In the genomic region with DNA sequence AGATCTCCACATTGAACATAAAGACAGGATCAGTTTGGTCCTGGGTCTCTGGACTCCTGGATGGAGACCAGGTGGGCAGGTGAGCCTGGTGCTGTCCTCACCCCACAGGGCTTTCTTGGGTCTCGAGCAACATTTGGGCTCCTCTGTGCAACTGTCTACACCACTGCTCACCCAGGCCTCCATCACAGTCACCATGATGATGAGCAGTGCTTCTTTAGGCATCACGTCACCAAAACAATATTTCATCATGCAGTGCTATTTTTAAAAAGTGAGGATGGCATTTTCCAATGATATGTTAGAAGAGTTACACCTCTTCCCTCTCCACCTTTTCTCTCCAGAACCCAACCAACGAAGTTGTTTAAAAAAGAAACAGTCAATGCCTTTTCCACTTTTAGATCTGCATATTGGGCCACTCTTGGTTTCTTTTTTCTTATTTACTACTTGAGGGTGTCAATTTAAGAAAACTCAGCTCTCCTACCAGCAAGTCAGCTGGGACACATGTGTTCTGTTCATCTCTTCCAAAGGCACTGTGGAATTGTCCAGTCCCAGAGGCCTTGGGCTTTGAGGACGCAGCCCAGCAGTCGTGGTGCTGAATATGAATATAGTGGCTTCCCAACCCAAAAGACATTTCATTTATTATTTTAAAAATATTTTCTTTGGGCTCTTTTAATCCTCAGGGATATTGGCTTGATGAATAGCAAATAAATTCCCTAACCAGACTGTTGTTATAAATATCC, we compare ENCODE assay signal across 25 cellular contexts.
DNase-seq lines count a peak whose midpoint lies in the region; ATAC-seq, FAIRE-seq and TF ChIP-seq lines count a peak whose summit lies in the region.
"Had no signal": no experiment of that assay in that cellular context is flagged by ENCODE, and none has a peak within 500 bp of the region (broad histone marks: within the 10 kb centered on the region; RNA-seq: fewer than 3 reads in every experiment).

No MANE protein-coding gene starts in this region.

- H3K4me1 ChIP-seq in Karpas-422 (ENCODE audit: low read length) (peaks cover 64% of the 10 kb centered on the region), astrocyte (ENCODE audit: insufficient read depth, low read length) (peaks cover 20% of the 10 kb centered on the region), left ventricle myocardium inferior (peaks cover 61% of the 10 kb centered on the region), gastrocnemius medialis (peaks cover 57 to 64% of the 10 kb centered on the region in 2 donors)
- H3K4me1 ChIP-seq: SJCRH30 had no signal

- intact Hi-C loops in left ventricle myocardium inferior (cut with micrococcal nuclease) = no loop called here
- intact Hi-C loops in gastrocnemius medialis (cut with DNase I; ENCODE audit: low total_unique reads) = loop anchor here (1.0 to 2.0 kb wide), 2 partner anchors 34 to 296 kb away; no protein-coding TSS in a partner anchor

- H2AFZ ChIP-seq in Karpas-422 (ENCODE audit: low read length) (no peak overlapping the region), astrocyte (ENCODE audit: low read depth, low read length) (no peak overlapping the region)

- H3K79me2 ChIP-seq in Karpas-422 (ENCODE audit: low read length) (no peaks in the 10 kb centered on the region), astrocyte (ENCODE audit: insufficient read depth, low read length) (no peaks in the 10 kb centered on the region)

- H3K4me3 ChIP-seq in Karpas-422 (ENCODE audit: low read length) (no peak overlapping the region), astrocyte (ENCODE audit: insufficient read depth, low read depth, low read length) (no peak overlapping the region), left ventricle myocardium inferior (no peak overlapping the region), gastrocnemius medialis (no peak overlapping the region)
- H3K4me3 ChIP-seq: body of pancreas, SJCRH30 had no signal

- H3K27me3 Mint-ChIP-seq in astrocyte (ENCODE audit: low read depth, unreplicated experiment) = no peaks in the 10 kb centered on the region
- H3K27me3 Mint-ChIP-seq: activated B cell treated with CpG ODN at 0.5 μM for 24 hours had no signal

- in situ Hi-C loops in gastrocnemius medialis (cut with MboI; ENCODE audit: low sequenced_read_pairs in 4 of 4) = no loop called here

- H3K4me2 ChIP-seq in Karpas-422 (ENCODE audit: low read depth, low read length, poor library complexity, severe bottlenecking) = no peak overlapping the region
- H3K4me2 ChIP-seq in astrocyte (ENCODE audit: low read length) = peak overlapping the region; percentile 28

- TF ChIP-seq POLR2A in gastrocnemius medialis (IDR thresholded peaks at IDR 0.05) = peak; percentile 10 to 17

- peaks cover 10% of the 10 kb centered on the region for H3K4me1 Mint-ChIP-seq in astrocyte (ENCODE audit: low read depth, unreplicated experiment)

- ATAC-seq in gastrocnemius medialis (peak; percentile 67 to 71), HG03108 (IDR thresholded peaks at IDR 0.05; ENCODE audit: unreplicated experiment) (no peak)

- H3K36me3 Mint-ChIP-seq in astrocyte (ENCODE audit: low read depth, unreplicated experiment) = peaks cover 2% of the 10 kb centered on the region
- H3K36me3 Mint-ChIP-seq: immature natural killer cell had no signal

- H3K27ac ChIP-seq in Karpas-422 (ENCODE audit: low read length) (peak overlapping the region; percentile 31; the same call in 1 of the 2 replicates), astrocyte (ENCODE audit: low read depth, low read length) (peak overlapping the region; percentile 1), left ventricle myocardium inferior (replicated peaks) (peak overlapping the region; percentile 61), gastrocnemius medialis (peak overlapping the region; percentile 74 to 89 (median 82))
- H3K27ac ChIP-seq: body of pancreas, SJCRH30 had no signal

- H3K9me3 ChIP-seq in Karpas-422 (ENCODE audit: low read length) = no peaks in the 10 kb centered on the region
- H3K9me3 ChIP-seq in astrocyte (ENCODE audit: insufficient read depth, low read depth, low read length) = no peaks in the 10 kb centered on the region
- H3K9me3 ChIP-seq in left ventricle myocardium inferior (replicated peaks) = no peaks in the 10 kb centered on the region
- H3K9me3 ChIP-seq in gastrocnemius medialis = no peaks in the 10 kb centered on the region
- H3K9me3 ChIP-seq: body of pancreas, SJCRH30 had no signal

- H3K9ac ChIP-seq in Karpas-422 (ENCODE audit: low read length) (no peak overlapping the region), astrocyte (ENCODE audit: low read length) (no peak overlapping the region)

- no peak overlapping the region for H3K4me3 Mint-ChIP-seq in astrocyte (ENCODE audit: unreplicated experiment)
- H3K4me3 Mint-ChIP-seq: activated B cell treated with CpG ODN at 0.5 μM for 24 hours; activated naive CD8-positive, alpha-beta T cell treated with anti-CD3 and anti-CD28 coated beads, Interleukin-2, amount 50 U/mL, for 24 hours; immature natural killer cell had no signal

- no peaks in the 10 kb centered on the region for H3K36me3 ChIP-seq in Karpas-422 (ENCODE audit: insufficient read depth, low read length)
- H3K36me3 ChIP-seq in astrocyte (ENCODE audit: insufficient read depth, low read length) = no peaks in the 10 kb centered on the region
- no peaks in the 10 kb centered on the region for H3K36me3 ChIP-seq in left ventricle myocardium inferior
- H3K36me3 ChIP-seq in gastrocnemius medialis = no peaks in the 10 kb centered on the region
- H3K36me3 ChIP-seq: SJCRH30 had no signal

- H4K20me1 ChIP-seq in Karpas-422 (ENCODE audit: insufficient read depth, low read depth, low read length) (no peaks in the 10 kb centered on the region), astrocyte (ENCODE audit: insufficient read depth, low read length) (no peaks in the 10 kb centered on the region)

- no peak overlapping the region for H3K27ac Mint-ChIP-seq in astrocyte (ENCODE audit: unreplicated experiment)
- H3K27ac Mint-ChIP-seq: activated B cell treated with CpG ODN at 0.5 μM for 24 hours had no signal

- H3K9me3 Mint-ChIP-seq in astrocyte (ENCODE audit: unreplicated experiment) = no peaks in the 10 kb centered on the region
- H3K9me3 Mint-ChIP-seq: activated B cell treated with CpG ODN at 0.5 μM for 24 hours; activated naive CD8-positive, alpha-beta T cell treated with anti-CD3 and anti-CD28 coated beads, Interleukin-2, amount 50 U/mL, for 24 hours; immature natural killer cell had no signal

- FAIRE-seq in astrocyte (lab: Jason Lieb, UNC) = no peak
- FAIRE-seq: GM12892 had no signal

- DNase-seq in Karpas-422 (peak; percentile 41), astrocyte (ENCODE audit: low read depth) (no peak), left ventricle myocardium inferior (no peak), gastrocnemius medialis (no peak), NCI-H1417 treated with DMSO at 0.1 percent for 48 hours (lab: John Stamatoyannopoulos, UW) (no peak), NCI-H446 (lab: John Stamatoyannopoulos, UW) (no peak), cortex of kidney (lab: John Stamatoyannopoulos, UW) (no peak)
- DNase-seq: activated B cell treated with CpG ODN at 0.5 μM for 24 hours; activated CD4-positive, alpha-beta T cell treated with anti-CD3 and anti-CD28 coated beads, Interleukin-2, amount 50 U/mL, for 1 hour; activated naive CD8-positive, alpha-beta T cell treated with anti-CD3 and anti-CD28 coated beads, Interleukin-2, amount 50 U/mL, for 24 hours; activated T-cell treated with anti-CD3 and anti-CD28 coated beads, Interleukin-2, amount 50 U/mL, for 48 hours; body of pancreas; cerebellar nuclear complex; H7; immature natural killer cell; Kasumi-1; mesendoderm; NCI-H1436; NCI-H2227 treated with DMSO at 0.1 percent for 48 hours; NCI-H526 treated with DMSO at 0.1 percent for 48 hours; SJCRH30; stimulated activated CD4-positive, alpha-beta T cell treated with anti-CD3 and anti-CD28 coated beads, Interleukin-4, amount 100 ng/mL, for 4 hours; trophoblast cell had no signal

- TF ChIP-seq CTCF in astrocyte (IDR thresholded peaks at IDR 0.05; ENCODE audit: insufficient read depth, low read depth, low read length) (no peak), left ventricle myocardium inferior (IDR thresholded peaks at IDR 0.05; ENCODE audit: borderline replicate concordance) (no peak), gastrocnemius medialis (IDR thresholded peaks at IDR 0.05 in 4 of 5, conservative IDR thresholded peaks at IDR 0.05 in 1 of 5) (no peak)

- H3K27me3 ChIP-seq in Karpas-422 (ENCODE audit: low read length) (no peaks in the 10 kb centered on the region), astrocyte (ENCODE audit: insufficient read depth, low read length) (no peaks in the 10 kb centered on the region), left ventricle myocardium inferior (ENCODE audit: low read depth) (no peaks in the 10 kb centered on the region), gastrocnemius medialis (no peaks in the 10 kb centered on the region)
- H3K27me3 ChIP-seq: body of pancreas, SJCRH30 had no signal

- no peaks in the 10 kb centered on the region for H3K9me2 ChIP-seq in Karpas-422 (replicated peaks; ENCODE audit: insufficient read depth, low read length)

Comparison
In these comparisons a context has a peak if more than half of its experiments do, and no peak if none do; other contexts are left out.
1. H3K27ac ChIP-seq: peak in every context shown above with its lines; median percentile 82 in gastrocnemius medialis; 61 in left ventricle myocardium inferior; 31 in Karpas-422; 1 in astrocyte.